Comparison of ENCODE assay signal across 21 cellular contexts in genomic region chr18:29594494-29594893, GRCh38.
"Had no signal": no experiment of that assay in that cellular context is flagged by ENCODE, and none has a peak within 500 bp of the region (broad histone marks: within the 10 kb centered on the region; RNA-seq: fewer than 3 reads in every experiment).

No MANE protein-coding gene starts in this region.

- H3K9me3 ChIP-seq: ascending aorta, colonic mucosa, upper lobe of right lung had no signal

- H3K4me3 Mint-ChIP-seq: activated CD4-positive, alpha-beta memory T cell treated with anti-CD3 and anti-CD28 coated beads for 36 hours; central memory CD8-positive, alpha-beta T cell; endodermal cell; mesothelial cell of epicardium; nephron had no signal

- H3K27ac ChIP-seq: ascending aorta, colonic mucosa, epithelial cell of prostate, foreskin keratinocyte, spleen, upper lobe of right lung had no signal

- H3K27me3 ChIP-seq: ascending aorta, colonic mucosa, foreskin keratinocyte, spleen, upper lobe of right lung had no signal

- H3K36me3 Mint-ChIP-seq: activated CD4-positive, alpha-beta memory T cell treated with anti-CD3 and anti-CD28 coated beads for 36 hours; mesothelial cell of epicardium had no signal

- H3K4me1 ChIP-seq: ascending aorta, colonic mucosa, foreskin keratinocyte, spleen, upper lobe of right lung had no signal

- H3K36me3 ChIP-seq: ascending aorta, colonic mucosa, spleen, upper lobe of right lung had no signal

- H3K27ac Mint-ChIP-seq: activated CD4-positive, alpha-beta memory T cell treated with anti-CD3 and anti-CD28 coated beads for 36 hours; activated T-helper 2 cell treated with anti-CD3 and anti-CD28 coated beads, Interferon-gamma antibody, Interleukin-2, Interleukin-4, amounts not matched to agents 10 μg/mL and 5 μg/mL and 100 μg/mL, durations not matched to agents 14 hours and 24 hours and 36 hours; endodermal cell; mesothelial cell of epicardium; nephron had no signal

- ATAC-seq: foreskin keratinocyte, left colon, upper lobe of right lung had no signal

- H3K4me1 Mint-ChIP-seq: central memory CD8-positive, alpha-beta T cell; endodermal cell; mesothelial cell of epicardium; nephron had no signal

- DNase-seq: activated CD4-positive, alpha-beta memory T cell treated with anti-CD3 and anti-CD28 coated beads for 36 hours; activated CD4-positive, CD25-positive, alpha-beta regulatory T cell treated with anti-CD3 and anti-CD28 coated beads, Interleukin-2, amount 50 U/mL, for 72 hours; activated naive CD4-positive, alpha-beta T cell treated with Interleukin-2 at 50 U/mL for 16 hours; activated T-cell treated with anti-CD3 and anti-CD28 coated beads, Interleukin-2, amount 50 U/mL, for 1 hour; colonic mucosa; endodermal cell; foreskin keratinocyte; hippocampal formation; islet precursor cell; left colon; spleen; stimulated activated CD8-positive, alpha-beta memory T cell treated with anti-CD3 and anti-CD28 coated beads, Interleukin-4, amount 100 ng/mL, for 48 hours; stimulated activated naive CD4-positive, alpha-beta T cell; upper lobe of right lung had no signal

- H3K4me3 ChIP-seq: ascending aorta, colonic mucosa, lung, spleen, upper lobe of right lung had no signal

- H3K9me3 Mint-ChIP-seq: endodermal cell, nephron had no signal

- H3K27me3 Mint-ChIP-seq: activated CD4-positive, alpha-beta memory T cell treated with anti-CD3 and anti-CD28 coated beads for 36 hours; central memory CD8-positive, alpha-beta T cell had no signal
